8 cellular contexts compared by ENCODE assay signal in genomic region chr6:84055646-84056045, GRCh38.
"Had no signal": no experiment of that assay in that cellular context is flagged by ENCODE, and none has a peak within 500 bp of the region (broad histone marks: within the 10 kb centered on the region; RNA-seq: fewer than 3 reads in every experiment).

No MANE protein-coding gene starts in this region.

- H3K27ac ChIP-seq: GM23248, HL-60, KMS-11 had no signal

- FAIRE-seq: HepG2 had no signal

- DNase-seq: GM23248, GOT3, H9, HCEC 1CT, KBM-7 had no signal

- ATAC-seq: HepG2 had no signal
